In the genomic region with DNA sequence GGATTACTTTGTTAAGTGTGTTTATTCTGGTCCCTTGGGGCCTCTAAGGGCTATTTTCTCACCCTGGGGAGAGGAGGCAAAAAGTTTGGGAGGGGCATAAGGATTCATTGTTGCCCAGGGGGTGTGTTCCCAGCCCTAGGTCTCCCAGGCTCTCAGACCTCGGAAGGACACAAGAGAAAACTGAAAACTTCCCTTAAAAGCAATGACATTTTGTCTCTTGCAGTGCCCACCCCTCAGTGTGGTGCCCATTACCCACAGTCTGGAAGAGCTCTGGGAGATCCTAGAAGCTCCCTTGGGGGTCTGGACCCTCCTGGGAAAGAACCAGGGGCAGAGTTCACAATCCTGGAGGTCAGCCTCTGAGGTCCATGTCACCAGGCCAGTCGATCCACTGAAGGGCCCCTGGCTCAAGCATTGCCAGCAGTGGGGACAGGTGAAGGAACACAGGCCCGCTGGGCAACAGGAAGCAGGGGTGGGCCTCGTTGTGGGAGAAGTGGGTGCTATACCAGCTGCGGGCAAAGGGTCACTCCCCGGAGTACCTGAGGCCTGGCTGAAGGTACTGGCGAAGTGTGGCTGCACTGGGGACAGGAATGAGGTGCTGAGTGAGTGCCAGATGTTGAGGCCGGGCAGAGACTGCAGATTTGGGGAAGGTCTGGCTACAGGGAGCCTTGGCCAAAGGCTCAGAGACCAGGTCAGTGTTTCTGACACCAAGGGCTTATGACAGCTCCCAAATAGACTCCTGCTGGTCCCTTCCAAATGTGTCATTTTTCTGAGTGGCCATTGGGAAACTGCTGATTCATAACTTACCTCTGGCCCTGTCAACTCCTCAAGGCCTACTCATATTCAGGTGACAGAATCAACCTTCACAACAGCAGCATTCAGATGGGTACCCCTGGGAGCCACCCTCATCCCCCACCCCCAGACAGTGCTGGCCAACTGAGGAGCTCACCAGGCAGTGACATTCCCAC, we compare ENCODE assay signal across 32 cellular contexts. TPM values are rescaled to one million over a fixed set of nuclear protein-coding genes. Genes with fewer than 3 reads are reported as not detected.
DNase-seq lines count a peak whose midpoint lies in the region; ATAC-seq and TF ChIP-seq lines count a peak whose summit lies in the region.
"Had no signal": no experiment of that assay in that cellular context is flagged by ENCODE, and none has a peak within 500 bp of the region (broad histone marks: within the 10 kb centered on the region; RNA-seq: fewer than 3 reads in every experiment).

No MANE protein-coding gene starts in this region.

- no peak overlapping the region for H3K4me3 Mint-ChIP-seq in activated naive CD8-positive, alpha-beta T cell
- no peak overlapping the region for H3K4me3 Mint-ChIP-seq in activated naive CD8-positive, alpha-beta T cell treated with anti-CD3 and anti-CD28 coated beads, Interleukin-2, amount 50 U/mL, for 24 hours
- H3K4me3 Mint-ChIP-seq: activated CD4-positive, alpha-beta memory T cell treated with anti-CD3 and anti-CD28 coated beads, Interleukin-2, amount 10 ng/mL, durations not matched to agents 7 days and 5 days; activated naive CD4-positive, alpha-beta T cell treated with anti-CD3 and anti-CD28 coated beads, Interleukin-2, amount 10 ng/mL, durations not matched to agents 7 days and 5 days; natural killer cell treated with Interleukin-12 subunit alpha and Interleukin-12 subunit beta and Interleukin-15 and Interleukin-18, amount 100 ng/mL, for 72 hours had no signal

- TF ChIP-seq CTCF in hepatocyte (IDR thresholded peaks at IDR 0.05; ENCODE audit: poor library complexity) (no peak), gastrocnemius medialis (IDR thresholded peaks at IDR 0.05 in 4 of 5, conservative IDR thresholded peaks at IDR 0.05 in 1 of 5) (no peak), foreskin keratinocyte (conservative IDR thresholded peaks at IDR 0.05) (no peak)

- H3K27ac ChIP-seq in hepatocyte: peak overlapping the region; percentile 99
- H3K27ac ChIP-seq in gastrocnemius medialis: no peak overlapping the region
- no peak overlapping the region for H3K27ac ChIP-seq in foreskin keratinocyte
- H3K27ac ChIP-seq: brain microvascular endothelial cell, C4-2B, lower lobe of right lung, SK-N-MC, skin epidermis, suprapubic skin, upper lobe of right lung had no signal

- no peaks in the 10 kb centered on the region for H4K20me1 ChIP-seq in hepatocyte (ENCODE audit: insufficient read depth, poor library complexity, severe bottlenecking)

- peaks cover 28% of the 10 kb centered on the region for H3K4me1 Mint-ChIP-seq in activated naive CD8-positive, alpha-beta T cell (ENCODE audit: low read depth)
- peaks cover 26% of the 10 kb centered on the region for H3K4me1 Mint-ChIP-seq in activated naive CD8-positive, alpha-beta T cell treated with anti-CD3 and anti-CD28 coated beads, Interleukin-2, amount 50 U/mL, for 24 hours
- H3K4me1 Mint-ChIP-seq: activated T-helper 17 cell treated with anti-CD3 and anti-CD28 coated beads, Interleukin-2, amount 50 U/mL, for 72 hours had no signal

- no peak for TF ChIP-seq POLR2A in gastrocnemius medialis (IDR thresholded peaks at IDR 0.05)

- H3K9me3 Mint-ChIP-seq in activated naive CD8-positive, alpha-beta T cell (ENCODE audit: low read depth): no peaks in the 10 kb centered on the region
- H3K9me3 Mint-ChIP-seq in activated naive CD8-positive, alpha-beta T cell treated with anti-CD3 and anti-CD28 coated beads, Interleukin-2, amount 50 U/mL, for 24 hours: no peaks in the 10 kb centered on the region
- H3K9me3 Mint-ChIP-seq: activated CD4-positive, alpha-beta memory T cell treated with anti-CD3 and anti-CD28 coated beads, Interleukin-2, amount 10 ng/mL, durations not matched to agents 7 days and 5 days; activated naive CD4-positive, alpha-beta T cell treated with anti-CD3 and anti-CD28 coated beads, Interleukin-2, amount 10 ng/mL, durations not matched to agents 7 days and 5 days; activated T-helper 17 cell treated with anti-CD3 and anti-CD28 coated beads, Interleukin-2, amount 50 U/mL, for 72 hours; natural killer cell treated with Interleukin-12 subunit alpha and Interleukin-12 subunit beta and Interleukin-15 and Interleukin-18, amount 100 ng/mL, for 72 hours had no signal

- no peaks in the 10 kb centered on the region for H3K9me3 ChIP-seq in hepatocyte (ENCODE audit: low read depth)
- H3K9me3 ChIP-seq in gastrocnemius medialis: no peaks in the 10 kb centered on the region
- H3K9me3 ChIP-seq: Caco-2, lower lobe of right lung, MG63, suprapubic skin, upper lobe of right lung had no signal

- H3K4me3 ChIP-seq in hepatocyte (no peak overlapping the region), gastrocnemius medialis (no peak overlapping the region)
- H3K4me3 ChIP-seq: lower lobe of right lung, MG63, SK-N-MC, skin epidermis, suprapubic skin, upper lobe of right lung had no signal

- peaks cover 32% of the 10 kb centered on the region for H3K79me2 ChIP-seq in hepatocyte

- peaks cover 6% of the 10 kb centered on the region for H3K36me3 Mint-ChIP-seq in activated naive CD8-positive, alpha-beta T cell
- peaks cover 23% of the 10 kb centered on the region for H3K36me3 Mint-ChIP-seq in activated naive CD8-positive, alpha-beta T cell treated with anti-CD3 and anti-CD28 coated beads, Interleukin-2, amount 50 U/mL, for 24 hours (ENCODE audit: low read depth)
- H3K36me3 Mint-ChIP-seq: natural killer cell treated with Interleukin-12 subunit alpha and Interleukin-12 subunit beta and Interleukin-15 and Interleukin-18, amount 100 ng/mL, for 72 hours had no signal

- H2AFZ ChIP-seq in hepatocyte: no peak overlapping the region

- no peaks in the 10 kb centered on the region for H3K9me2 ChIP-seq in hepatocyte (replicated peaks; ENCODE audit: insufficient read depth)

- in situ Hi-C loops in gastrocnemius medialis (cut with MboI; ENCODE audit: low sequenced_read_pairs in 4 of 4): loop anchor here in 2 of 4 donors (10.0 kb wide), 2 partner anchors 94 to 104 kb away; a partner anchor contains a TSS

- DNase-seq in activated naive CD8-positive, alpha-beta T cell treated with anti-CD3 and anti-CD28 coated beads, Interleukin-2, amount 50 U/mL, for 24 hours: no peak
- DNase-seq in Right ventricle myocardium inferior (ENCODE audit: missing footprints) (no peak), hepatocyte (ENCODE audit: low spot score) (no peak), gastrocnemius medialis (no peak), glomerular visceral epithelial cell (ENCODE audit: extremely low spot score) (no peak), foreskin keratinocyte (no peak)
- DNase-seq: 8988T; activated CD4-positive, alpha-beta memory T cell treated with anti-CD3 and anti-CD28 coated beads, Interleukin-2, amount 10 ng/mL, durations not matched to agents 7 days and 5 days; activated CD8-positive, alpha-beta memory T cell treated with anti-CD3 and anti-CD28 coated beads, Interleukin-2, amount 50 U/mL, for 4 hours; activated naive CD4-positive, alpha-beta T cell treated with anti-CD3 and anti-CD28 coated beads, Interleukin-2, amount 10 ng/mL, durations not matched to agents 7 days and 5 days; amniotic stem cell; brain microvascular endothelial cell; Caco-2; KG1; kidney; lower lobe of right lung; MG63; NCI-H1105; NCI-H187; NCI-H446 treated with DMSO at 0.1 percent for 48 hours; stimulated activated naive CD4-positive, alpha-beta T cell; upper lobe of right lung had no signal

- H3K27me3 ChIP-seq in hepatocyte (no peaks in the 10 kb centered on the region), gastrocnemius medialis (no peaks in the 10 kb centered on the region), foreskin keratinocyte (no peaks in the 10 kb centered on the region)
- H3K27me3 ChIP-seq: brain microvascular endothelial cell, MG63, suprapubic skin, upper lobe of right lung had no signal

- H3K4me2 ChIP-seq in hepatocyte: no peak overlapping the region

- H3K36me3 ChIP-seq in hepatocyte (replicated peaks; ENCODE audit: insufficient read depth, low read depth) (no peaks in the 10 kb centered on the region), gastrocnemius medialis (no peaks in the 10 kb centered on the region)
- H3K36me3 ChIP-seq: brain microvascular endothelial cell, lower lobe of right lung, suprapubic skin, upper lobe of right lung had no signal

- 85% methylated on average over 8 of the region's 8 CpGs for WGBS in hepatocyte (ENCODE audit: low lambda C conversion rate, missing lambda C conversion rate)

- ATAC-seq in activated naive CD8-positive, alpha-beta T cell treated with anti-CD3 and anti-CD28 coated beads, Interleukin-2, amount 50 U/mL, for 24 hours: no peak
- peak; percentile 77 for ATAC-seq in Right ventricle myocardium inferior
- no peak for ATAC-seq in gastrocnemius medialis
- ATAC-seq in foreskin keratinocyte: no peak
- ATAC-seq in HG02938 (IDR thresholded peaks at IDR 0.05; ENCODE audit: unreplicated experiment): no peak
- ATAC-seq: activated CD4-positive, CD25-positive, alpha-beta regulatory T cell treated with anti-CD3 and anti-CD28 coated beads, Interleukin-2, amount 50 U/mL, for 24 hours; activated T-helper 17 cell treated with anti-CD3 and anti-CD28 coated beads, Interleukin-2, amount 50 U/mL, for 72 hours; lower lobe of right lung; natural killer cell treated with Interleukin-12 subunit alpha and Interleukin-12 subunit beta and Interleukin-15 and Interleukin-18, amount 100 ng/mL, for 72 hours; upper lobe of right lung had no signal

- H3K4me1 ChIP-seq in hepatocyte (ENCODE audit: insufficient read depth) (peaks cover 37% of the 10 kb centered on the region), gastrocnemius medialis (peaks cover 8 to 23% of the 10 kb centered on the region in 2 donors), foreskin keratinocyte (peaks cover 2% of the 10 kb centered on the region)

- peak overlapping the region; percentile 48 for H3K27ac Mint-ChIP-seq in activated naive CD8-positive, alpha-beta T cell
- H3K27ac Mint-ChIP-seq in activated naive CD8-positive, alpha-beta T cell treated with anti-CD3 and anti-CD28 coated beads, Interleukin-2, amount 50 U/mL, for 24 hours: no peak overlapping the region
- H3K27ac Mint-ChIP-seq: activated CD4-positive, alpha-beta memory T cell treated with anti-CD3 and anti-CD28 coated beads, Interleukin-2, amount 10 ng/mL, durations not matched to agents 7 days and 5 days; activated naive CD4-positive, alpha-beta T cell treated with anti-CD3 and anti-CD28 coated beads, Interleukin-2, amount 10 ng/mL, durations not matched to agents 7 days and 5 days had no signal

- no peaks in the 10 kb centered on the region for H3K27me3 Mint-ChIP-seq in activated naive CD8-positive, alpha-beta T cell
- no peaks in the 10 kb centered on the region for H3K27me3 Mint-ChIP-seq in activated naive CD8-positive, alpha-beta T cell treated with anti-CD3 and anti-CD28 coated beads, Interleukin-2, amount 50 U/mL, for 24 hours
- H3K27me3 Mint-ChIP-seq: activated CD4-positive, alpha-beta memory T cell treated with anti-CD3 and anti-CD28 coated beads, Interleukin-2, amount 10 ng/mL, durations not matched to agents 7 days and 5 days; activated naive CD4-positive, alpha-beta T cell treated with anti-CD3 and anti-CD28 coated beads, Interleukin-2, amount 10 ng/mL, durations not matched to agents 7 days and 5 days; activated T-helper 17 cell treated with anti-CD3 and anti-CD28 coated beads, Interleukin-2, amount 50 U/mL, for 72 hours; natural killer cell treated with Interleukin-12 subunit alpha and Interleukin-12 subunit beta and Interleukin-15 and Interleukin-18, amount 100 ng/mL, for 72 hours had no signal

- intact Hi-C loops in Right ventricle myocardium inferior (cut with DNase I) (no loop called here), gastrocnemius medialis (cut with DNase I; ENCODE audit: low total_unique reads) (loop anchor here (10.0 kb wide), 1 partner anchor 544 kb away; a partner anchor contains a TSS)

RNA-seq across cellular contexts. Expression of a gene that starts 4.6 kb away (rescaled TPM):
- total RNA-seq in Right ventricle myocardium inferior (5.7 TPM), hepatocyte (11.1 and 13.4 TPM in 2 replicates), gastrocnemius medialis (10 to 100 TPM in 3 of 4 donors, 1 to 10 TPM in 1; 8.6 to 17.5 (median 13.1) TPM), foreskin keratinocyte (4.9 and 5.2 TPM in 2 replicates)
- polyA plus RNA-seq in hepatocyte (9.9 and 10.5 TPM in 2 replicates), foreskin keratinocyte (3.7 and 4.0 TPM in 2 replicates)
- total RNA-seq: G401 had no signal

RNA-seq across cellular contexts. Expression of a gene that starts 12.9 kb away (rescaled TPM):
- total RNA-seq in Right ventricle myocardium inferior (73.8 TPM), hepatocyte (37.6 and 44.1 TPM in 2 replicates), gastrocnemius medialis (100 to 1,000 TPM in 1 of 4 donors, 10 to 100 TPM in 3; 39.8 to 118 (median 69.8) TPM), foreskin keratinocyte (29.7 and 30.2 TPM in 2 replicates)
- polyA plus RNA-seq in hepatocyte (19.9 and 25.2 TPM in 2 replicates), foreskin keratinocyte (33.3 and 35.7 TPM in 2 replicates)

RNA-seq across cellular contexts. Expression of a gene that starts 18.9 kb away (rescaled TPM):
- total RNA-seq in Right ventricle myocardium inferior (10.0 TPM), hepatocyte (9.8 and 13.8 TPM in 2 replicates), gastrocnemius medialis (1 to 10 TPM; 3.7 to 5.5 (median 4.9) TPM), foreskin keratinocyte (4.5 and 5.5 TPM in 2 replicates)
- polyA plus RNA-seq in hepatocyte (12.1 and 12.5 TPM in 2 replicates), foreskin keratinocyte (3.2 and 3.3 TPM in 2 replicates)

RNA-seq across cellular contexts. Expression of a gene that starts 32.2 kb away (rescaled TPM):
- total RNA-seq in Right ventricle myocardium inferior: 12.2 TPM
- 7.1 and 9.8 TPM in 2 replicates for total RNA-seq in hepatocyte
- polyA plus RNA-seq in hepatocyte: 21.0 and 21.3 TPM in 2 replicates
- 10 to 100 TPM; 11.0 to 38.2 (median 18.5) TPM for total RNA-seq in gastrocnemius medialis
- total RNA-seq in foreskin keratinocyte: 7.5 and 8.5 TPM in 2 replicates
- 11.0 and 11.8 TPM in 2 replicates for polyA plus RNA-seq in foreskin keratinocyte

RNA-seq across cellular contexts. Expression of a gene that starts 46.2 kb away (rescaled TPM):
- total RNA-seq in Right ventricle myocardium inferior (7.6 TPM), hepatocyte (10.8 and 11.7 TPM in 2 replicates), gastrocnemius medialis (1 to 10 TPM in 2 of 4 donors, under 1 TPM in 2; 0.70 to 3.2 (median 1.0) TPM), foreskin keratinocyte (3.9 and 4.6 TPM in 2 replicates)
- polyA plus RNA-seq in hepatocyte (7.3 and 10.0 TPM in 2 replicates), foreskin keratinocyte (1.8 and 2.1 TPM in 2 replicates)
- total RNA-seq: G401 had no signal
